ENCODE assay signal across 18 cellular contexts in genomic region chr15:63255485-63255990, GRCh38.
A peak's percentile ranks its signal among the peaks of the same experiment; 100 is the strongest.
DNase-seq lines count a peak whose midpoint lies in the region; ATAC-seq lines count a peak whose summit lies in the region.
"Had no signal": no experiment of that assay in that cellular context is flagged by ENCODE, and none has a peak within 500 bp of the region (broad histone marks: within the 10 kb centered on the region; RNA-seq: fewer than 3 reads in every experiment).

No MANE protein-coding gene starts in this region.

- H3K27me3 Mint-ChIP-seq in T-helper 2 cell treated with Interferon-gamma antibody and Interleukin-4, amounts not matched to agents 5 μg/mL and 100 μg/mL, for 36 hours (ENCODE audit: low read depth), result no peaks in the 10 kb centered on the region

- H3K27ac Mint-ChIP-seq in T-helper 2 cell treated with Interferon-gamma antibody and Interleukin-4, amounts not matched to agents 5 μg/mL and 100 μg/mL, for 36 hours, result peak overlapping the region; percentile 23
- H3K27ac Mint-ChIP-seq: T-helper 1 cell treated with Interleukin-12 subunit alpha and Interleukin-12 subunit beta and Interleukin-4 antibody, amounts not matched to agents 30 μg/mL and 1 μg/mL, for 36 hours had no signal

- H3K36me3 ChIP-seq in iPS-18a (ENCODE audit: control insufficient read depth, low read depth, low read length), result peaks cover 7% of the 10 kb centered on the region

- H3K4me1 ChIP-seq in iPS-18a (ENCODE audit: control insufficient read depth, low read depth, low read length), result peaks cover 24% of the 10 kb centered on the region

- peaks cover 56% of the 10 kb centered on the region for H3K36me3 Mint-ChIP-seq in T-helper 2 cell treated with Interferon-gamma antibody and Interleukin-4, amounts not matched to agents 5 μg/mL and 100 μg/mL, for 36 hours (ENCODE audit: low read depth)

- no peak for ATAC-seq in HG02884 (IDR thresholded peaks at IDR 0.05; ENCODE audit: unreplicated experiment)
- ATAC-seq in HG03439 (IDR thresholded peaks at IDR 0.05; ENCODE audit: unreplicated experiment), result no peak
- ATAC-seq: gastroesophageal sphincter had no signal

- peak overlapping the region; percentile 23 for H3K4me3 ChIP-seq in iPS-18a (ENCODE audit: low read length)
- H3K4me3 ChIP-seq: gastroesophageal sphincter, suprapubic skin had no signal

- H3K9me3 Mint-ChIP-seq in T-helper 2 cell treated with Interferon-gamma antibody and Interleukin-4, amounts not matched to agents 5 μg/mL and 100 μg/mL, for 36 hours, result no peaks in the 10 kb centered on the region
- H3K9me3 Mint-ChIP-seq: T-helper 1 cell treated with Interleukin-12 subunit alpha and Interleukin-12 subunit beta and Interleukin-4 antibody, amounts not matched to agents 30 μg/mL and 1 μg/mL, for 36 hours had no signal

- DNase-seq in T-helper 2 cell treated with Interferon-gamma antibody and Interleukin-4, amounts not matched to agents 5 μg/mL and 100 μg/mL, for 36 hours (ENCODE audit: low spot score), result no peak
- DNase-seq in T-helper 2 cell, result no peak
- peak; percentile 25 for DNase-seq in NCI-H69 (lab: John Stamatoyannopoulos, UW)
- DNase-seq in pons (ENCODE audit: low spot score), result peak; percentile 31
- DNase-seq in NCI-H1417 (lab: John Stamatoyannopoulos, UW), result no peak
- DNase-seq: ACHN, activated T-cell treated with anti-CD3 and anti-CD28 coated beads for 4 hours, Calu3, cerebellar nuclear complex, islet precursor cell, NCI-H187 treated with DMSO at 0.1 percent for 48 hours, NCI-H526 treated with DMSO at 0.1 percent for 48 hours had no signal

- no peaks in the 10 kb centered on the region for H3K9me3 ChIP-seq in iPS-18a (ENCODE audit: control insufficient read depth, low read depth, low read length)
- H3K9me3 ChIP-seq: gastroesophageal sphincter, suprapubic skin had no signal

- peaks cover 11% of the 10 kb centered on the region for H3K4me1 Mint-ChIP-seq in T-helper 2 cell treated with Interferon-gamma antibody and Interleukin-4, amounts not matched to agents 5 μg/mL and 100 μg/mL, for 36 hours (ENCODE audit: low read depth)

- no peak overlapping the region for H3K9ac ChIP-seq in iPS-18a (ENCODE audit: low read length)

- no peak overlapping the region for H3K27ac ChIP-seq in iPS-18a (ENCODE audit: low read length)
- H3K27ac ChIP-seq: gastroesophageal sphincter, suprapubic skin had no signal

- no peak overlapping the region for H3K4me3 Mint-ChIP-seq in T-helper 2 cell treated with Interferon-gamma antibody and Interleukin-4, amounts not matched to agents 5 μg/mL and 100 μg/mL, for 36 hours
- H3K4me3 Mint-ChIP-seq: T-helper 1 cell treated with Interleukin-12 subunit alpha and Interleukin-12 subunit beta and Interleukin-4 antibody, amounts not matched to agents 30 μg/mL and 1 μg/mL, for 36 hours had no signal

- no peaks in the 10 kb centered on the region for H3K27me3 ChIP-seq in iPS-18a (ENCODE audit: control insufficient read depth, insufficient read depth, low read length)
- H3K27me3 ChIP-seq: gastroesophageal sphincter, suprapubic skin had no signal

Comparison
In these comparisons a context has a peak if more than half of its experiments do, and no peak if none do; other contexts are left out.
1. DNase-seq: peak in NCI-H69 (single experiment) and pons (single experiment); none in T-helper 2 cell treated with Interferon-gamma antibody and Interleukin-4, amounts not matched to agents 5 μg/mL and 100 μg/mL, for 36 hours (single experiment), T-helper 2 cell (0 of 5) and NCI-H1417 (0 of 3).